1 cellular context compared by ENCODE assay signal in the genomic region with DNA sequence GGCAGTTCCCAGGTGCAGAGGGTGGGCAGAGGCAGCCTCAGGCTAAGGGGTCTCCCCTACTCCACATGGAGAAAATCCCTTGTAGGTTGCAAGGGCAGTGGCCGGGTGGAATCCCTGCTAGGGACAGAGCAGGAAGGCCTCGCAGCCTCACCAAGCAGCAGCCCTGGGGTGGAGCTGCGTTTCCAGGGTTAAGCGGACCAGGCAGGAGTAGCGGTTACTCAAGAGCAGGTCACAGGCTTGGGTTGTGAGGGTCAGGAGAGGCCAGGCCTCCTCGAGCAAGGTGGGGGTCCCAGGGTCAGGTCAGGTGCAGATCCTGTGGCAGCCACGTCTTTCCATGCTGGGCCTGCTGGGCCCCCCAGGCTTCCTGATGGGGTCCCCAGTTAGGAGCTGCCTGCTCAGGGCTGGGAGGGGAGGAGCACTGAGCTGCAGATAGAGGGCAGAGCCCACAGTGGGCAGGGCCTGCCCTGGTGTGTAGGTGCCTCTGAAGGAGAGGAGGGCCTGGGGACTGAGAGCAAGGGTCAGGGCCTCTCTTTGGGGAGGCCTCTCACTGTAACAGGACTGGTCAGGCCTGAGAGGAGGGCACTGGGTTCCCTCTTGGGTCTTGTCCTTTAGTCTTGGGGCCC. TPM values are rescaled to one million over a fixed set of nuclear protein-coding genes. Genes with fewer than 3 reads are reported as not detected.
"Had no signal": no experiment of that assay in that cellular context is flagged by ENCODE, and none has a peak within 500 bp of the region (broad histone marks: within the 10 kb centered on the region; RNA-seq: fewer than 3 reads in every experiment).

No MANE protein-coding gene starts in this region.

RNA-seq across cellular contexts. Expression of a gene that starts 57.3 kb away (rescaled TPM):
- total RNA-seq: SJCRH30 had no signal
